18 cellular contexts compared by ENCODE assay signal in the genomic region with DNA sequence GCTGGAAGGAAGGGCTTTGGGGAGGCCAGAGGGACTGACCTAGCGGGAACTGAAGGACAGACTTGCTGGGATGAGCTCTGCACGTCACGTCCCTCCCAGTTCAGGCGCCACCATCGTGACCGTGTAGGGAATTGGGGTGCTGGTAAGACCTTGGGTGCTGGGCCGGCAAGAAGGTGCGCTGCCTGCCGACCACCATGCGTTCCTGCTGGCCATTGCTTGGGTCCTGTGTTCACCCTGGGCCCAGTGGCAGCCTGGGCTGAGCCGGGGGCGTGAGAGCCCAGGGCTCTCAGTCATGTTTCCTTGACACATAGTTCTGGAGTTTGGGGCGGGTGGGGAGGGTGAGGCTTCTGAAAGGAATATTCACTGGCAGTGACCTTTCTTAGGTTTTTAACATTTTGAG.
DNase-seq lines count a peak whose midpoint lies in the region; ATAC-seq and TF ChIP-seq lines count a peak whose summit lies in the region.
"Had no signal": no experiment of that assay in that cellular context is flagged by ENCODE, and none has a peak within 500 bp of the region (broad histone marks: within the 10 kb centered on the region; RNA-seq: fewer than 3 reads in every experiment).

No MANE protein-coding gene starts in this region.

- no peak for ATAC-seq in Panc1

- H3K9ac ChIP-seq in neuronal stem cell (ENCODE audit: low read depth, low read length, poor library complexity), result peak overlapping the region; percentile 56

- POLR2A ChIA-PET in Panc1 (lab: Charles Lee), result no interaction called here

- H4K8ac ChIP-seq in neuronal stem cell (ENCODE audit: low read depth, low read length), result no peak overlapping the region

- peak overlapping the region; percentile 78 for H3K23ac ChIP-seq in neuronal stem cell (ENCODE audit: low read depth, low read length, poor library complexity)

- DNase-seq in H7, result peak; percentile 37
- no peak for DNase-seq in Panc1 (ENCODE audit: low read depth, low spot score)
- no peak for DNase-seq in neuronal stem cell (ENCODE audit: low spot score)
- DNase-seq in NCI-H1417 (lab: John Stamatoyannopoulos, UW), result no peak
- DNase-seq in activated effector memory CD4-positive, alpha-beta T cell treated with anti-CD3 and anti-CD28 coated beads, Interleukin-2, amount 50 U/mL, for 16 hours, result no peak
- no peak for DNase-seq in GM20000 (ENCODE audit: low spot score)
- DNase-seq in DMS153 treated with DMSO at 0.1 percent for 48 hours (lab: John Stamatoyannopoulos, UW; ENCODE audit: unreplicated experiment), result no peak
- DNase-seq: activated CD8-positive, alpha-beta T cell treated with anti-CD3 and anti-CD28 coated beads, Interleukin-2, amount 10 ng/mL, durations not matched to agents 7 days and 5 days; heart left ventricle; Karpas-422; NCI-H1048; NCI-H1930; NCI-H226; stimulated activated CD4-positive, alpha-beta T cell treated with anti-CD3 and anti-CD28 coated beads, Interleukin-2, amount 100 ng/mL, for 48 hours; stomach; trophoblast cell had no signal

- peak overlapping the region; percentile 19 for H2BK5ac ChIP-seq in neuronal stem cell (ENCODE audit: low read length)

- no peak overlapping the region for H2AFZ ChIP-seq in neuronal stem cell (ENCODE audit: low read length)

- H3K4me1 ChIP-seq in Panc1 (ENCODE audit: control insufficient read depth, insufficient read depth, low read length) (peaks cover 20% of the 10 kb centered on the region), neuronal stem cell (ENCODE audit: control insufficient read depth in 2 of 2, insufficient read depth in 1 of 2, low read depth in 1 of 2, low read length in 2 of 2) (peaks cover 0 to 15% of the 10 kb centered on the region in 2 donors)

- intact Hi-C loops in Panc1 (cut with micrococcal nuclease; ENCODE audit: unreplicated experiment), result no loop called here

- peak overlapping the region; percentile 66 for H3K18ac ChIP-seq in neuronal stem cell (ENCODE audit: low read length)

- no peak overlapping the region for H2BK15ac ChIP-seq in neuronal stem cell (ENCODE audit: low read length)

- in situ Hi-C loops in Panc1 (cut with HindIII; ENCODE audit: low pct_unique_long_range_greater_than_20kb, low sequenced_read_pairs), result no loop called here

- no peak overlapping the region for H2BK120ac ChIP-seq in neuronal stem cell (ENCODE audit: low read depth, low read length)

- H3K4me3 ChIP-seq in H7 (ENCODE audit: insufficient read depth, low read depth, low read length) (no peak overlapping the region; the same call in 1 of the 2 replicates), Panc1 (ENCODE audit: low read depth in 2 of 2, low read length in 2 of 2) (no peak overlapping the region), iPS-11a (ENCODE audit: low read depth, low read length) (peak overlapping the region; percentile 64), neuronal stem cell (ENCODE audit: low read length in 2 of 2) (peak overlapping the region in 1 of 2 donors; percentile 13)

- BruUV-seq in Panc1 (replicated peaks; lab: Mats Ljungman, UMichigan), result no TSS peak

- peak overlapping the region; percentile 89 for H3K4me2 ChIP-seq in neuronal stem cell (ENCODE audit: insufficient read depth, low read length, poor library complexity, severe bottlenecking)

- CTCF ChIA-PET in Panc1 (lab: Charles Lee), result no interaction called here

- H3K36me3 ChIP-seq in H7 (replicated peaks; ENCODE audit: control insufficient read depth, insufficient read depth, low read length) (no peaks in the 10 kb centered on the region), Panc1 (ENCODE audit: control insufficient read depth, insufficient read depth, low read length) (no peaks in the 10 kb centered on the region), neuronal stem cell (replicated peaks in 1 of 2; ENCODE audit: control insufficient read depth in 2 of 2, insufficient read depth in 2 of 2, low read length in 2 of 2) (no peaks in the 10 kb centered on the region)
- H3K36me3 ChIP-seq: ascending aorta, heart left ventricle, stomach had no signal

- no CpG with 5 or more reads among the region's 13 CpGs for WGBS in neuronal stem cell (ENCODE audit: extremely low coverage in 2 of 2, insufficient read length in 2 of 2, insufficient replicate concordance in 1 of 2), 2 donors

- no peak overlapping the region for H4K91ac ChIP-seq in neuronal stem cell (ENCODE audit: low read depth, low read length, poor library complexity)

- H3K27ac ChIP-seq in Panc1 (ENCODE audit: low read length), result peak overlapping the region; percentile 17; the same call in 1 of the 2 replicates
- no peak overlapping the region for H3K27ac ChIP-seq in neuronal stem cell (replicated peaks; ENCODE audit: low read length)
- H3K27ac ChIP-seq: ascending aorta, stomach had no signal

- H3K9me3 ChIP-seq in Panc1 (ENCODE audit: control insufficient read depth, insufficient read depth, low read depth, low read length), result no peaks in the 10 kb centered on the region
- no peaks in the 10 kb centered on the region for H3K9me3 ChIP-seq in neuronal stem cell (replicated peaks in 1 of 2; ENCODE audit: control insufficient read depth in 2 of 2, insufficient read depth in 1 of 2, low read depth in 1 of 2, low read length in 2 of 2)
- H3K9me3 ChIP-seq: ascending aorta, heart left ventricle, stomach had no signal

- H3K27me3 ChIP-seq in H7 (ENCODE audit: control insufficient read depth, insufficient read depth, low read length) (no peaks in the 10 kb centered on the region; the same call in 1 of the 2 replicates), Panc1 (ENCODE audit: control insufficient read depth, insufficient read depth, low read length) (no peaks in the 10 kb centered on the region), neuronal stem cell (ENCODE audit: control insufficient read depth in 3 of 3, insufficient read depth in 3 of 3, low read depth in 1 of 3, low read length in 3 of 3) (peaks cover 0 to 90% (median 5%) of the 10 kb centered on the region in 3 experiments)

- H2BK12ac ChIP-seq in neuronal stem cell (ENCODE audit: low read length), result no peak overlapping the region

- TF ChIP-seq CTCF in Panc1 (IDR thresholded peaks at IDR 0.05), result no peak
- no peak for TF ChIP-seq CTCF in GM20000 (IDR thresholded peaks at IDR 0.05; ENCODE audit: extremely low read depth, missing control alignments)

- peak overlapping the region; percentile 78 for H3K14ac ChIP-seq in neuronal stem cell (ENCODE audit: low read length)

- no peaks in the 10 kb centered on the region for H3K79me1 ChIP-seq in neuronal stem cell (ENCODE audit: low read depth, low read length)

- H2AK5ac ChIP-seq in neuronal stem cell (ENCODE audit: low read depth, low read length), result peak overlapping the region; percentile 53

- H3K4ac ChIP-seq in neuronal stem cell (ENCODE audit: low read length), result no peak overlapping the region
